15 cellular contexts compared by ENCODE assay signal in genomic region chr2:160022162-160022561, GRCh38. TPM values are rescaled to one million over a fixed set of nuclear protein-coding genes. Genes with fewer than 3 reads are reported as not detected.
DNase-seq lines count a peak whose midpoint lies in the region; ATAC-seq, FAIRE-seq and TF ChIP-seq lines count a peak whose summit lies in the region.
"Had no signal": no experiment of that assay in that cellular context is flagged by ENCODE, and none has a peak within 500 bp of the region (broad histone marks: within the 10 kb centered on the region; RNA-seq: fewer than 3 reads in every experiment).

No MANE protein-coding gene starts in this region.

- no peak overlapping the region for H3K27ac ChIP-seq in GM12878 (ENCODE audit: control insufficient read depth, insufficient read depth)
- no peak overlapping the region for H3K27ac ChIP-seq in neutrophil
- no peak overlapping the region for H3K27ac ChIP-seq in kidney (ENCODE audit: low read depth in 2 of 2, low read length in 2 of 2)
- H3K27ac ChIP-seq: BLaER1, uterus had no signal

- H3K4me3 ChIP-seq in GM12878: no peak overlapping the region
- no peak overlapping the region for H3K4me3 ChIP-seq in neutrophil (ENCODE audit: low read depth in 1 of 2, low read length in 1 of 2)
- no peak overlapping the region for H3K4me3 ChIP-seq in kidney (ENCODE audit: low read length in 2 of 2)
- H3K4me3 ChIP-seq: BLaER1, uterus had no signal

- TF ChIP-seq CTCF in GM12878 (IDR thresholded peaks at IDR 0.05 in 2 of 3, conservative IDR thresholded peaks at IDR 0.05 in 1 of 3; ENCODE audit: control insufficient read depth in 2 of 3, extremely low read depth in 1 of 3, insufficient read depth in 1 of 3, low read depth in 3 of 3, low read length in 3 of 3) (peak in 2 of 3 experiments; percentile 39 to 40; a peak in 3 of 6 replicates), neutrophil (IDR thresholded peaks at IDR 0.05) (peak; percentile 62), kidney (IDR thresholded peaks at IDR 0.05; ENCODE audit: borderline replicate concordance, extremely low read depth, insufficient read depth) (no peak)

- POLR2A ChIA-PET in GM12878 (lab: Charles Lee): no interaction called here

- H3K9me3 Mint-ChIP-seq in activated T-cell treated with anti-CD3 and anti-CD28 coated beads, Interleukin-2, amount 50 U/mL, for 24 hours: no peaks in the 10 kb centered on the region
- H3K9me3 Mint-ChIP-seq: effector memory CD8-positive, alpha-beta T cell had no signal

- FAIRE-seq in GM12878 (lab: Jason Lieb, UNC) (no peak), kidney (lab: Jason Lieb, UNC) (no peak)

- H3K9ac ChIP-seq in GM12878 (ENCODE audit: control insufficient read depth, insufficient read depth, low read length) (no peak overlapping the region), kidney (ENCODE audit: low read length in 2 of 2) (no peak overlapping the region)
- H3K9ac ChIP-seq: BLaER1 had no signal

- RAD21 ChIA-PET in GM12878 (lab: Charles Lee; ENCODE audit: unreplicated experiment): no interaction called here

- no peak overlapping the region for H2AFZ ChIP-seq in GM12878 (ENCODE audit: control insufficient read depth, low read depth, low read length)

- H3K4me1 ChIP-seq in GM12878 (ENCODE audit: control insufficient read depth, insufficient read depth, low read length) (no peaks in the 10 kb centered on the region), neutrophil (ENCODE audit: control insufficient read depth in 1 of 2, insufficient read depth in 1 of 2, low read depth in 1 of 2, low read length in 1 of 2) (no peaks in the 10 kb centered on the region), kidney (ENCODE audit: control insufficient read depth in 1 of 2, insufficient read depth in 1 of 2, low read depth in 1 of 2, low read length in 2 of 2) (no peaks in the 10 kb centered on the region)
- H3K4me1 ChIP-seq: BLaER1, uterus had no signal

- H3K79me2 ChIP-seq in GM12878 (ENCODE audit: control insufficient read depth, insufficient read depth, low read length): no peaks in the 10 kb centered on the region

- H3K27me3 Mint-ChIP-seq in activated T-cell treated with anti-CD3 and anti-CD28 coated beads, Interleukin-2, amount 50 U/mL, for 24 hours: peaks cover 21% of the 10 kb centered on the region

- WGBS in GM12878 (ENCODE audit: insufficient coverage, insufficient replicate concordance, low lambda C conversion rate, missing lambda C conversion rate): 100% methylated on average over 1 of the region's 1 CpG

- SMC1A ChIA-PET in GM12878 (lab: Charles Lee; ENCODE audit: uncharacterized antibody, unreplicated experiment): interaction anchor here (0.6 to 1.5 kb wide), 3 partner anchors 19 to 130 kb away, joined by 3 to 5 read pairs (median 3); no protein-coding TSS in a partner anchor

- 0 out of 2 replicates have a peak, but pooled peaks have one; percentile 24 for TF ChIP-seq RAD21 in GM12878 (IDR thresholded peaks at IDR 0.05; ENCODE audit: insufficient read depth, low read depth, low read length)

- H3K4me1 Mint-ChIP-seq in activated T-cell treated with anti-CD3 and anti-CD28 coated beads, Interleukin-2, amount 50 U/mL, for 24 hours (ENCODE audit: low read depth): no peaks in the 10 kb centered on the region
- H3K4me1 Mint-ChIP-seq: activated naive CD8-positive, alpha-beta T cell treated with anti-CD3 and anti-CD28 coated beads, Interleukin-2, amount 50 U/mL, for 24 hours; immature natural killer cell had no signal

- in situ Hi-C loops in KBM-7 (cut with MboI; ENCODE audit: low pct_unique_long_range_greater_than_20kb, low sequenced_read_pairs) (no loop called here), GM12878 (cut with MboI) (no loop called here)

- peak; percentile 10 for DNase-seq in NOMO-1 treated with DMSO at 0.1 percent for 48 hours (lab: John Stamatoyannopoulos, UW; ENCODE audit: unreplicated experiment)
- DNase-seq in NOMO-1 treated with dmso at 0.1 percent for 144 hours (lab: John Stamatoyannopoulos, UW; ENCODE audit: unreplicated experiment): no peak
- peak; percentile 38 for DNase-seq in KBM-7
- DNase-seq in GM12878 (ENCODE audit: low read depth, low spot score): no peak
- no peak for DNase-seq in kidney
- no peak for DNase-seq in activated T-cell treated with anti-CD3 and anti-CD28 coated beads, Interleukin-2, amount 50 U/mL, for 24 hours
- DNase-seq: activated CD4-positive, alpha-beta T cell treated with anti-CD3 and anti-CD28 coated beads, Interleukin-2, amount 50 U/mL, for 48 hours; activated naive CD8-positive, alpha-beta T cell treated with anti-CD3 and anti-CD28 coated beads, Interleukin-2, amount 50 U/mL, for 24 hours; effector memory CD8-positive, alpha-beta T cell; immature natural killer cell; NCI-H2081 treated with DMSO at 0.1 percent for 48 hours; uterus had no signal

- intact Hi-C loops in GM12878 (cut with micrococcal nuclease; ENCODE audit: unreplicated experiment): no loop called here
- intact Hi-C loops in kidney (cut with DNase I): no loop called here

- no peaks in the 10 kb centered on the region for H4K20me1 ChIP-seq in GM12878 (ENCODE audit: control insufficient read depth, insufficient read depth)
- H4K20me1 ChIP-seq: BLaER1 had no signal

- no peaks in the 10 kb centered on the region for H3K36me3 Mint-ChIP-seq in activated T-cell treated with anti-CD3 and anti-CD28 coated beads, Interleukin-2, amount 50 U/mL, for 24 hours (ENCODE audit: low read depth)
- H3K36me3 Mint-ChIP-seq: immature natural killer cell had no signal

- H3K36me3 ChIP-seq in GM12878 (ENCODE audit: control insufficient read depth in 2 of 2, insufficient read depth in 2 of 2, low read length in 1 of 2): no peaks in the 10 kb centered on the region
- H3K36me3 ChIP-seq in neutrophil: no peaks in the 10 kb centered on the region
- no peaks in the 10 kb centered on the region for H3K36me3 ChIP-seq in kidney (ENCODE audit: control insufficient read depth in 1 of 2, insufficient read depth in 2 of 2, low read length in 2 of 2)
- H3K36me3 ChIP-seq: BLaER1, uterus had no signal

- H3K27me3 ChIP-seq in GM12878 (replicated peaks in 1 of 2; ENCODE audit: control insufficient read depth in 2 of 2, insufficient read depth in 2 of 2, low read length in 1 of 2) (no peaks in the 10 kb centered on the region), neutrophil (peaks cover 4% of the 10 kb centered on the region)
- H3K27me3 ChIP-seq: BLaER1, uterus had no signal

- no peak for ATAC-seq in GM12878
- no peak for ATAC-seq in HG02610 (IDR thresholded peaks at IDR 0.05; ENCODE audit: unreplicated experiment)
- ATAC-seq: activated naive CD8-positive, alpha-beta T cell treated with anti-CD3 and anti-CD28 coated beads, Interleukin-2, amount 50 U/mL, for 24 hours; effector memory CD8-positive, alpha-beta T cell had no signal

- no peak overlapping the region for H3K4me3 Mint-ChIP-seq in activated T-cell treated with anti-CD3 and anti-CD28 coated beads, Interleukin-2, amount 50 U/mL, for 24 hours
- H3K4me3 Mint-ChIP-seq: activated naive CD8-positive, alpha-beta T cell treated with anti-CD3 and anti-CD28 coated beads, Interleukin-2, amount 50 U/mL, for 24 hours; effector memory CD8-positive, alpha-beta T cell; immature natural killer cell had no signal

- TF ChIP-seq POLR2A in GM12878 (IDR thresholded peaks at IDR 0.05; ENCODE audit: low read depth, low read length): no peak

- no TSS peak for BruUV-seq in GM12878 (replicated peaks; lab: Mats Ljungman, UMichigan)

- TF ChIP-seq EP300 in GM12878 (IDR thresholded peaks at IDR 0.05; ENCODE audit: borderline replicate concordance in 1 of 2, control insufficient read depth in 1 of 2, low read depth in 2 of 2, low read length in 2 of 2): no peak

- H3K9me3 ChIP-seq in GM12878 (replicated peaks; ENCODE audit: control insufficient read depth, insufficient read depth, low read length): no peaks in the 10 kb centered on the region; the same call in 1 of the 3 replicates
- no peaks in the 10 kb centered on the region for H3K9me3 ChIP-seq in neutrophil
- peaks cover 2 to 5% of the 10 kb centered on the region in 2 donors for H3K9me3 ChIP-seq in kidney (ENCODE audit: control insufficient read depth in 1 of 2, low read length in 2 of 2)
- H3K9me3 ChIP-seq: BLaER1, uterus had no signal

- no peak overlapping the region for H3K4me2 ChIP-seq in GM12878 (ENCODE audit: control insufficient read depth, insufficient read depth)
- H3K4me2 ChIP-seq: BLaER1 had no signal

- CTCF ChIA-PET in GM12878 (lab: Yijun Ruan, JAX): interaction anchor here (0.7 to 2.3 kb wide), 10 partner anchors 8 to 889 kb away, joined by 3 to 7 read pairs (median 4); no protein-coding TSS in a partner anchor

- H3K27ac Mint-ChIP-seq in activated T-cell treated with anti-CD3 and anti-CD28 coated beads, Interleukin-2, amount 50 U/mL, for 24 hours: no peak overlapping the region
- H3K27ac Mint-ChIP-seq: activated naive CD8-positive, alpha-beta T cell treated with anti-CD3 and anti-CD28 coated beads, Interleukin-2, amount 50 U/mL, for 24 hours; effector memory CD8-positive, alpha-beta T cell; immature natural killer cell had no signal

TF ChIP-seq in GM12878, 131 proteins besides CTCF, POLR2A, EP300 and RAD21 (continues in another document):
- TF ChIP-seq TARDBP (IDR thresholded peaks at IDR 0.05; ENCODE audit: borderline replicate concordance) (no peak), CEBPB (IDR thresholded peaks at IDR 0.05; ENCODE audit: borderline replicate concordance in 1 of 2, low read depth in 2 of 2, low read length in 2 of 2) (no peak), EED (IDR thresholded peaks at IDR 0.05; ENCODE audit: low read depth) (no peak), SREBF1 (IDR thresholded peaks at IDR 0.05; ENCODE audit: low read length) (no peak)

RNA-seq across cellular contexts. Expression of gene PLA2R1, which starts 40.3 kb away (rescaled TPM):
- 0.06 and 0.17 TPM in 2 replicates for total RNA-seq in GM12878 (2013; cell fraction: nucleolus; rRNA removed)
- total RNA-seq in GM12878 (2014; rRNA removed) (under 0.01 TPM in 1 of 2 replicates, not detected in the other), GM12878 (2014; rRNA removed; fragmentation: Illumina TruSeq; extraction: Trizol) (not detected in 2 replicates), GM12878 (2021) (0.05 TPM in 1 of 2 replicates, not detected in the other), kidney (6.6 TPM)
- not detected for polyA plus RNA-seq in GM12878 (2011; ENCODE audit: low read depth)
- polyA plus RNA-seq in GM12878 (2011; rRNA removed) (0.04 TPM in 1 of 2 replicates, not detected in the other), GM12878 (2014; fragmentation: Illumina TruSeq; extraction: Trizol) (not detected in 2 replicates), GM12878 (2014; fragmentation: Nextera tagmentation; extraction: Ambion mirVana) (under 1 TPM; 0.02 to 0.05 TPM), GM12878 (2014; rRNA removed) (0.01 TPM in 1 of 2 replicates, not detected in the other), GM12878 (2016; fragmentation: Nextera tagmentation; extraction: Ambion mirVana) (under 1 TPM in 1 of 2 experiments, not detected in 1; 0.03 TPM), kidney (ENCODE audit: insufficient read depth, low read depth, low replicate concordance) (71.9 TPM)
- polyA plus RNA-seq in GM12878 (2011; cell fraction: cytosol; rRNA removed): not detected in 2 replicates
- 0.07 TPM in 1 of 2 replicates, not detected in the other for polyA plus RNA-seq in GM12878 (2011; cell fraction: nucleus; rRNA removed)
- 0.03 and 0.09 TPM in 2 replicates for polyA plus RNA-seq in GM12878 (2012)
- not detected in 2 replicates for polyA minus RNA-seq in GM12878 (2011; rRNA and poly(A)+ RNA removed)
- not detected in 2 replicates for polyA minus RNA-seq in GM12878 (2011; cell fraction: cytosol; rRNA and poly(A)+ RNA removed)
- not detected in 2 replicates for polyA minus RNA-seq in GM12878 (2011; cell fraction: nucleus; rRNA and poly(A)+ RNA removed)
- polyA plus RNA-seq: immature natural killer cell had no signal

Comparison
In these comparisons a context has a peak if more than half of its experiments do, and no peak if none do; other contexts are left out.
1. DNase-seq: peak in NOMO-1 treated with DMSO at 0.1 percent for 48 hours (single experiment) and KBM-7 (single experiment); none in NOMO-1 treated with dmso at 0.1 percent for 144 hours (single experiment), GM12878 (single experiment), kidney (single experiment) and activated T-cell treated with anti-CD3 and anti-CD28 coated beads, Interleukin-2, amount 50 U/mL, for 24 hours (single experiment).